17 cellular contexts compared by ENCODE assay signal in the genomic region with DNA sequence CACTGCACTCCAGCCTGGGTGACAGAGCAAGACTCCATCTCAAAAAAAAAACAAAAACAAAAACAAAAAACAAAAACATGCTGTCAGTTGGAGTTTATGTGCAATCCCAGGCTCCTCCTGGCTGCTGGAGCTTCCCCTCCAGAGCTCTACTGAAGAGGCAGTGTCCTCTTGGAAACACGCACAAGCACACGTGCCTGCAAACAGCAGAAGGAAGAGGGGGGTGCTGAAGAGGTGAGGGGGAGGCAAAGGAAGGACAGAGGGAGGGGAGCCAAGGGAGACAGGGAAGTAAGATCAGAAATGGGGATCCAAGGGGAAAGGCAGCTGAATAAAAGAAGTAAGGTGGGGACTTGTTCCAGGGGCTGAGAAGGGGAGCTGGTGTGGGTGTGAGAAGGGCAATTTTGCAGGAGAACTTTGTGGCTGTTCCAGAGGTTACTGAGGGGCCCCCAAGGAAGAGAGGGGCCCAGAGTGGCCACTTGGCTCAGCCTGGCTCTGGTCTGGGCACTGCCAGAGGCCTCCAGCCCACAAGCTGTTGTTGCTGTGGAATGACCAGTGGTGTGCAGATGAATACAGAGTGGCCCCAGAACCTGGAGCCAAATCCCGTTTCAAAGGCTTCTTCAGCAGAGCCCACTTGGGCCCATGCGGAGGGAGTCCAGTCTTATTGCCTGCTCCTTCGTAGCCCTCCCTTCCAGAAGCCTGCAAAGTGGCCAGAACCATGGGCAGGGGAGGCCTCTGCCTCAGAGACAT. TPM values are rescaled to one million over a fixed set of nuclear protein-coding genes. Genes with fewer than 3 reads are reported as not detected.
DNase-seq lines count a peak whose midpoint lies in the region; TF ChIP-seq lines count a peak whose summit lies in the region.
"Had no signal": no experiment of that assay in that cellular context is flagged by ENCODE, and none has a peak within 500 bp of the region (broad histone marks: within the 10 kb centered on the region; RNA-seq: fewer than 3 reads in every experiment).

No MANE protein-coding gene starts in this region.

- H3K9me3 ChIP-seq in CD8-positive, alpha-beta memory T cell (ENCODE audit: low read length) = no peaks in the 10 kb centered on the region

- H3K27me3 ChIP-seq in CD8-positive, alpha-beta memory T cell (ENCODE audit: insufficient read depth, low read length, poor library complexity, severe bottlenecking) = no peaks in the 10 kb centered on the region

- no peak overlapping the region for H3K4me3 Mint-ChIP-seq in CD8-positive, alpha-beta memory T cell
- H3K4me3 Mint-ChIP-seq in brain = peak overlapping the region in 3 of 5 experiments; percentile 8 to 61 (median 21)
- H3K4me3 Mint-ChIP-seq: activated CD4-positive, alpha-beta memory T cell treated with anti-CD3 and anti-CD28 coated beads, Interleukin-2, amount 10 ng/mL, durations not matched to agents 7 days and 5 days; activated T-helper 1 cell treated with anti-CD3 and anti-CD28 coated beads, Interleukin-12 subunit alpha, Interleukin-12 subunit beta, Interleukin-2, Interleukin-4 antibody, amounts not matched to agents 30 ng/mL and 10 ng/mL and 1 ng/mL, durations not matched to agents 14 hours and 24 hours and 36 hours; nephron progenitor cell; stimulated activated naive CD8-positive, alpha-beta T cell treated with anti-CD3 and anti-CD28 coated beads, Interleukin-15, Interleukin-2, amounts not matched to agents 100 ng/mL and 50 ng/mL, for 24 hours had no signal

- no peak overlapping the region for H3K4me3 ChIP-seq in CD8-positive, alpha-beta memory T cell (ENCODE audit: low read length)
- H3K4me3 ChIP-seq: lung had no signal

- peak overlapping the region; percentile 69 for H3K27ac ChIP-seq in CD8-positive, alpha-beta memory T cell (ENCODE audit: low read depth, low read length)
- peak overlapping the region; percentile 99 for H3K27ac ChIP-seq in substantia nigra (ENCODE audit: low read depth, low read length, poor library complexity, severe bottlenecking)
- H3K27ac ChIP-seq: KMS-11 had no signal

- H3K9me3 Mint-ChIP-seq in CD8-positive, alpha-beta memory T cell = no peaks in the 10 kb centered on the region
- no peaks in the 10 kb centered on the region for H3K9me3 Mint-ChIP-seq in brain
- H3K9me3 Mint-ChIP-seq: activated CD4-positive, alpha-beta memory T cell treated with anti-CD3 and anti-CD28 coated beads, Interleukin-2, amount 10 ng/mL, durations not matched to agents 7 days and 5 days; activated T-helper 1 cell treated with anti-CD3 and anti-CD28 coated beads, Interleukin-12 subunit alpha, Interleukin-12 subunit beta, Interleukin-2, Interleukin-4 antibody, amounts not matched to agents 30 ng/mL and 10 ng/mL and 1 ng/mL, durations not matched to agents 14 hours and 24 hours and 36 hours; nephron progenitor cell; stimulated activated naive CD8-positive, alpha-beta T cell treated with anti-CD3 and anti-CD28 coated beads, Interleukin-15, Interleukin-2, amounts not matched to agents 100 ng/mL and 50 ng/mL, for 24 hours had no signal

- CTCF ChIA-PET in CD8-positive, alpha-beta memory T cell (lab: Charles Lee) = no interaction called here

- no peaks in the 10 kb centered on the region for H3K36me3 ChIP-seq in CD8-positive, alpha-beta memory T cell (ENCODE audit: insufficient read depth, low read length)

- no peak for TF ChIP-seq CTCF in brain (conservative IDR thresholded peaks at IDR 0.05)

- H3K4me1 ChIP-seq in CD8-positive, alpha-beta memory T cell (ENCODE audit: insufficient read depth, low read length) = no peaks in the 10 kb centered on the region

- peak overlapping the region in 1 of 8 donors; percentile 33 for H3K27ac Mint-ChIP-seq in CD8-positive, alpha-beta memory T cell
- H3K27ac Mint-ChIP-seq in brain = peak overlapping the region; percentile 45 to 97 (median 95)
- H3K27ac Mint-ChIP-seq: activated CD4-positive, alpha-beta memory T cell treated with anti-CD3 and anti-CD28 coated beads, Interleukin-2, amount 10 ng/mL, durations not matched to agents 7 days and 5 days; activated T-helper 1 cell treated with anti-CD3 and anti-CD28 coated beads, Interleukin-12 subunit alpha, Interleukin-12 subunit beta, Interleukin-2, Interleukin-4 antibody, amounts not matched to agents 30 ng/mL and 10 ng/mL and 1 ng/mL, durations not matched to agents 14 hours and 24 hours and 36 hours; nephron progenitor cell; stimulated activated naive CD8-positive, alpha-beta T cell treated with anti-CD3 and anti-CD28 coated beads, Interleukin-15, Interleukin-2, amounts not matched to agents 100 ng/mL and 50 ng/mL, for 24 hours had no signal

- peaks cover 7 to 14% of the 10 kb centered on the region in 2 donors for H3K27me3 Mint-ChIP-seq in CD8-positive, alpha-beta memory T cell
- H3K27me3 Mint-ChIP-seq in brain = peaks cover 22% of the 10 kb centered on the region

- no peaks in the 10 kb centered on the region for H3K4me1 Mint-ChIP-seq in CD8-positive, alpha-beta memory T cell
- H3K4me1 Mint-ChIP-seq in brain = peaks cover 88% of the 10 kb centered on the region
- H3K4me1 Mint-ChIP-seq: activated CD4-positive, alpha-beta memory T cell treated with anti-CD3 and anti-CD28 coated beads, Interleukin-2, amount 10 ng/mL, durations not matched to agents 7 days and 5 days; nephron progenitor cell had no signal

- POLR2A ChIA-PET in CD8-positive, alpha-beta memory T cell (lab: Charles Lee) = no interaction called here

- no peak for DNase-seq in CD8-positive, alpha-beta memory T cell
- DNase-seq in medulla oblongata (ENCODE audit: extremely low spot score) (peak; percentile 90), substantia nigra (lab: John Stamatoyannopoulos, UW) (peak in 32 of 49 donors; percentile 25 to 79 (median 56)), SW480 (ENCODE audit: low spot score) (no peak), RKO (ENCODE audit: low spot score) (no peak), cerebellar nuclear complex (lab: John Stamatoyannopoulos, UW) (no peak)
- DNase-seq in stimulated activated CD4-positive, alpha-beta T cell treated with anti-CD3 and anti-CD28 coated beads, Interleukin-1b, Interleukin-23, amount 100 ng/mL, for 48 hours = no peak
- DNase-seq: activated CD4-positive, alpha-beta memory T cell treated with anti-CD3 and anti-CD28 coated beads, Interleukin-2, amount 10 ng/mL, durations not matched to agents 7 days and 5 days; DMS 273 treated with DMSO at 0.1 percent for 48 hours; NCI-H1417 treated with DMSO at 0.1 percent for 48 hours; NCI-H345; nephron progenitor cell had no signal

- H3K36me3 Mint-ChIP-seq in CD8-positive, alpha-beta memory T cell = no peaks in the 10 kb centered on the region
- no peaks in the 10 kb centered on the region for H3K36me3 Mint-ChIP-seq in brain

RNA-seq across cellular contexts. Expression of a gene that starts 34.4 kb away (rescaled TPM):
- total RNA-seq in CD8-positive, alpha-beta memory T cell = 1 to 10 TPM; 2.3 to 2.5 TPM
- 4.1 TPM for polyA plus RNA-seq in CD8-positive, alpha-beta memory T cell
- 2.3 TPM for polyA plus RNA-seq in brain (ENCODE audit: insufficient read depth, low read depth, low replicate concordance)

RNA-seq across cellular contexts. Expression of a gene that starts 48.3 kb away (rescaled TPM):
- total RNA-seq in CD8-positive, alpha-beta memory T cell = 100 to 1,000 TPM; 138 TPM
- polyA plus RNA-seq in CD8-positive, alpha-beta memory T cell = 18.2 TPM
- 25.9 TPM for polyA plus RNA-seq in brain (ENCODE audit: insufficient read depth, low read depth, low replicate concordance)

RNA-seq across cellular contexts. Expression of a gene that starts 49.8 kb away (rescaled TPM):
- 100 to 1,000 TPM in 1 of 2 experiments, 10 to 100 TPM in 1; 89.9 to 111 TPM for total RNA-seq in CD8-positive, alpha-beta memory T cell
- polyA plus RNA-seq in CD8-positive, alpha-beta memory T cell = 3.9 TPM
- polyA plus RNA-seq in brain (ENCODE audit: insufficient read depth, low read depth, low replicate concordance) = 42.2 TPM

Comparison
In these comparisons a context has a peak if more than half of its experiments do, and no peak if none do; other contexts are left out.
1. DNase-seq: peak in medulla oblongata (single experiment) and substantia nigra (32 of 49); none in CD8-positive, alpha-beta memory T cell (0 of 5), SW480 (single experiment), stimulated activated CD4-positive, alpha-beta T cell treated with anti-CD3 and anti-CD28 coated beads, Interleukin-1b, Interleukin-23, amount 100 ng/mL, for 48 hours (single experiment), RKO (single experiment) and cerebellar nuclear complex (0 of 2).
2. H3K4me3 Mint-ChIP-seq: peak in brain (3 of 5); none in CD8-positive, alpha-beta memory T cell (0 of 7).